8 cellular contexts compared by ENCODE assay signal in the genomic region with DNA sequence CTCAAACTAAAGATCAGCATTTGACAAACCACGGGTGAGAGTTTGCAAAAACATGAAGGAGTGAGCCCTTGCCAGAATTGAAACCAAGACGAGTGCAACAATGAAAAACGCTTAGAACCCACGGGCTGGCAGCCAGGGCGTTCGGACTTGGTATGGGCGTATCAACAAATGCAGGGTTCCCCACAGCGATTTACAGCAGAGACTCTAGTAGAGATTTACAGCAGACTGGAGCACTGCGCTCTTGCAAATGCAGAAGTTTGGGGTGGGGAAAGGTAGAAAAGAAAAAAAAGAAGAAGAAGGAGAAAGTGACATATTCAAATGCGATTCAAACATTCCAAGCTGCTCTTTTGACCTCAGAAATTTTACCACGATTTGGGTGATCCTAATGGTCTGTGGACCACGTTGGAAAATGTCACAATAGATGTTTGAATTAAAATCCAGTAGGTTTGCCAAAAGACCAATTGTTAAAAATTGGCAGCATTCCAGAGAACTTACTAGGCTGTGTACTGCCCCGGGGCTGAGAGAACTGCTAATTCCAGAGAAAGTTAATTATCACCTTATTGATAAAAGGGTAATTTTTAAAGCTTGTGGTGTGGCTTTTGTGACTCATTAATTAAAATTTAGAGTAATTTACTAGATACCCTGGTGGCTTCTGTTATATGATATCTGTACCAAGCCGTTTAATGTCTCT. TPM values are rescaled to one million over a fixed set of nuclear protein-coding genes. Genes with fewer than 3 reads are reported as not detected.
DNase-seq lines count a peak whose midpoint lies in the region; TF ChIP-seq lines count a peak whose summit lies in the region.

No MANE protein-coding gene starts in this region.

- peaks cover 0 to 19% (median 17%) of the 10 kb centered on the region in 4 donors for H3K4me1 ChIP-seq in sigmoid colon

- peak; percentile 20 for DNase-seq in CD1c-positive myeloid dendritic cell (ENCODE audit: extremely low spot score)
- peak; percentile 42 to 69 for DNase-seq in NCI-H2081 (lab: John Stamatoyannopoulos, UW)
- peak; percentile 54 to 66 for DNase-seq in activated T-cell treated with anti-CD3 and anti-CD28 coated beads, Interleukin-2, amount 50 U/mL, for 48 hours
- DNase-seq in glutamatergic neuron = no peak
- no peak for DNase-seq in sigmoid colon
- no peak for DNase-seq in GM03348 (ENCODE audit: low spot score)
- no peak for DNase-seq in progenitor cell of endocrine pancreas (ENCODE audit: low spot score, unreplicated experiment)
- no peak for DNase-seq in posterior vena cava (ENCODE audit: low spot score)

- peak overlapping the region in 1 of 4 donors; percentile 0 for H3K27ac ChIP-seq in sigmoid colon

- no peak overlapping the region for H3K4me3 Mint-ChIP-seq in glutamatergic neuron (ENCODE audit: unreplicated experiment)
- H3K4me3 Mint-ChIP-seq in progenitor cell of endocrine pancreas (ENCODE audit: low read depth) = no peak overlapping the region

- TF ChIP-seq CTCF in glutamatergic neuron (IDR thresholded peaks at IDR 0.05; ENCODE audit: partially characterized antibody, unreplicated experiment) (no peak), sigmoid colon (IDR thresholded peaks at IDR 0.05) (no peak), progenitor cell of endocrine pancreas (IDR thresholded peaks at IDR 0.05; ENCODE audit: unreplicated experiment) (no peak)

- no peaks in the 10 kb centered on the region for H3K27me3 ChIP-seq in sigmoid colon

- H3K36me3 ChIP-seq in sigmoid colon = no peaks in the 10 kb centered on the region

- no peak for TF ChIP-seq POLR2A in sigmoid colon (IDR thresholded peaks at IDR 0.05)

- H3K4me1 Mint-ChIP-seq in glutamatergic neuron (ENCODE audit: low read depth, unreplicated experiment) (peaks cover 14% of the 10 kb centered on the region), progenitor cell of endocrine pancreas (ENCODE audit: low read depth) (peaks cover 61% of the 10 kb centered on the region)

- H3K27me3 Mint-ChIP-seq in glutamatergic neuron (ENCODE audit: unreplicated experiment) (no peaks in the 10 kb centered on the region), progenitor cell of endocrine pancreas (peaks cover 5% of the 10 kb centered on the region)

- H3K4me3 ChIP-seq in sigmoid colon = peak overlapping the region in 3 of 4 donors; percentile 23 to 34 (median 33)

- H3K9me3 ChIP-seq in sigmoid colon = no peaks in the 10 kb centered on the region

- intact Hi-C loops in sigmoid colon (cut with DNase I) (no loop called here), posterior vena cava (cut with DNase I) (no loop called here)

- H3K27ac Mint-ChIP-seq in glutamatergic neuron (ENCODE audit: unreplicated experiment) = peak overlapping the region; percentile 17
- H3K27ac Mint-ChIP-seq in progenitor cell of endocrine pancreas = no peak overlapping the region

- H3K9me3 Mint-ChIP-seq in glutamatergic neuron (ENCODE audit: unreplicated experiment) (no peaks in the 10 kb centered on the region), progenitor cell of endocrine pancreas (ENCODE audit: low read depth) (no peaks in the 10 kb centered on the region)

- H3K36me3 Mint-ChIP-seq in glutamatergic neuron (ENCODE audit: unreplicated experiment) (no peaks in the 10 kb centered on the region), progenitor cell of endocrine pancreas (ENCODE audit: insufficient read depth) (no peaks in the 10 kb centered on the region)

- no peak for TF ChIP-seq EP300 in sigmoid colon (IDR thresholded peaks at IDR 0.05)

- WGBS in sigmoid colon, 2 donors = 25 to 36% methylated on average over 14 of the region's 14 CpGs

RNA-seq across cellular contexts. Expression of a gene that starts 3.4 kb away (rescaled TPM):
- total RNA-seq in glutamatergic neuron (ENCODE audit: unreplicated experiment) (not detected), sigmoid colon (under 1 TPM; 0.28 to 0.99 (median 0.76) TPM), progenitor cell of endocrine pancreas (0.31 and 0.69 TPM in 2 replicates), posterior vena cava (1 to 10 TPM in 1 of 2 donors, under 1 TPM in 1; 0.38 to 1.0 TPM)
- 1 to 10 TPM; 1.2 to 8.9 (median 1.4) TPM for polyA plus RNA-seq in sigmoid colon

Comparison
In these comparisons a context has a peak if more than half of its experiments do, and no peak if none do; other contexts are left out.
1. DNase-seq: peak in CD1c-positive myeloid dendritic cell (single experiment), NCI-H2081 (2 of 2) and activated T-cell treated with anti-CD3 and anti-CD28 coated beads, Interleukin-2, amount 50 U/mL, for 48 hours (2 of 2); none in glutamatergic neuron (single experiment), sigmoid colon (single experiment), GM03348 (single experiment), progenitor cell of endocrine pancreas (single experiment) and posterior vena cava (single experiment).